ENCODE assay signal across 23 cellular contexts in genomic region chr1:77057994-77058585, GRCh38.
DNase-seq lines count a peak whose midpoint lies in the region; FAIRE-seq and TF ChIP-seq lines count a peak whose summit lies in the region.
"Had no signal": no experiment of that assay in that cellular context is flagged by ENCODE, and none has a peak within 500 bp of the region (broad histone marks: within the 10 kb centered on the region; RNA-seq: fewer than 3 reads in every experiment).

No MANE protein-coding gene starts in this region.

- 85 to 87% methylated on average over 4 to 7 of the region's 7 CpGs for WGBS in endodermal cell (ENCODE audit: insufficient coverage in 1 of 2, insufficient read length in 1 of 2), 2 experiments

- POLR2A ChIA-PET in MCF 10A (lab: Yijun Ruan, JAX) = no interaction called here

- H3K9ac ChIP-seq in endodermal cell (ENCODE audit: extremely low read depth, low read length, poor library complexity, severe bottlenecking) = no peak overlapping the region

- H3K36me3 Mint-ChIP-seq in endodermal cell (ENCODE audit: low read depth) = peaks cover 7% of the 10 kb centered on the region
- H3K36me3 Mint-ChIP-seq in MCF 10A (ENCODE audit: insufficient read depth, unreplicated experiment) = no peaks in the 10 kb centered on the region
- H3K36me3 Mint-ChIP-seq: CD4-positive, CD25-positive, alpha-beta regulatory T cell; T-cell had no signal

- H3K4me1 Mint-ChIP-seq in endodermal cell (peaks cover 4% of the 10 kb centered on the region), MCF 10A (ENCODE audit: insufficient read depth, unreplicated experiment) (peaks cover 21% of the 10 kb centered on the region)
- H3K4me1 Mint-ChIP-seq: CD4-positive, CD25-positive, alpha-beta regulatory T cell; T-cell had no signal

- peak; percentile 39 for DNase-seq in NCI-H510A treated with DMSO at 0.1 percent for 48 hours (lab: John Stamatoyannopoulos, UW)
- no peak for DNase-seq in NCI-H510A (lab: John Stamatoyannopoulos, UW)
- DNase-seq in NCI-H69 (lab: John Stamatoyannopoulos, UW) = peak; percentile 87
- peak; percentile 54 for DNase-seq in endodermal cell
- no peak for DNase-seq in activated CD4-positive, alpha-beta T cell treated with anti-CD3 and anti-CD28 coated beads for 4 hours
- DNase-seq in MCF 10A (ENCODE audit: unreplicated experiment) = no peak
- no peak for DNase-seq in D721Med (ENCODE audit: insufficient read length, low spot score)
- DNase-seq: CD4-positive, CD25-positive, alpha-beta regulatory T cell; COR-L47; DMS153; H7; HFFc6; Kasumi-1; MG63; NCI-H1092; NCI-H1436; NCI-H2029; NCI-H446 treated with DMSO at 0.1 percent for 48 hours; NCI-H82; SIG-M5; T-cell had no signal

- no peak for TF ChIP-seq CTCF in endodermal cell (conservative IDR thresholded peaks at IDR 0.05)
- TF ChIP-seq CTCF in MCF 10A (IDR thresholded peaks at IDR 0.05; ENCODE audit: unreplicated experiment) = no peak
- no peak for TF ChIP-seq CTCF in D721Med (IDR thresholded peaks at IDR 0.05; ENCODE audit: insufficient read depth, missing control alignments)

- no peak overlapping the region for H3K27ac Mint-ChIP-seq in endodermal cell
- H3K27ac Mint-ChIP-seq in MCF 10A (ENCODE audit: low read depth, unreplicated experiment) = no peak overlapping the region
- H3K27ac Mint-ChIP-seq: CD4-positive, CD25-positive, alpha-beta regulatory T cell; HFFc6; T-cell; T-helper 2 cell treated with Interferon-gamma antibody and Interleukin-4, amounts not matched to agents 5 μg/mL and 100 μg/mL, for 36 hours had no signal

- no peaks in the 10 kb centered on the region for H3K36me3 ChIP-seq in endodermal cell (ENCODE audit: control insufficient read depth, insufficient read depth, low read length)
- H3K36me3 ChIP-seq: MG63 had no signal

- H3K4me3 ChIP-seq in endodermal cell (ENCODE audit: low read length) = no peak overlapping the region
- H3K4me3 ChIP-seq: MG63 had no signal

- peaks cover 10% of the 10 kb centered on the region for H3K9me3 ChIP-seq in endodermal cell (ENCODE audit: control insufficient read depth, low read length)
- H3K9me3 ChIP-seq: MG63 had no signal

- FAIRE-seq in D721Med (lab: Jason Lieb, UNC) = no peak
- FAIRE-seq: GM12891 had no signal

- no peaks in the 10 kb centered on the region for H3K4me1 ChIP-seq in endodermal cell (ENCODE audit: control insufficient read depth, insufficient read depth, low read length)

- intact Hi-C loops in MCF 10A (cut with micrococcal nuclease) = no loop called here

- H3K27me3 ChIP-seq in endodermal cell (ENCODE audit: control insufficient read depth, insufficient read depth, low read length, poor library complexity, severe bottlenecking) = no peaks in the 10 kb centered on the region
- H3K27me3 ChIP-seq: MG63 had no signal

- H3K4me3 Mint-ChIP-seq in endodermal cell = no peak overlapping the region
- H3K4me3 Mint-ChIP-seq in MCF 10A (ENCODE audit: unreplicated experiment) = no peak overlapping the region
- H3K4me3 Mint-ChIP-seq: CD4-positive, CD25-positive, alpha-beta regulatory T cell; HFFc6; T-cell; T-helper 2 cell treated with Interferon-gamma antibody and Interleukin-4, amounts not matched to agents 5 μg/mL and 100 μg/mL, for 36 hours had no signal

- CTCF ChIA-PET in MCF 10A (lab: Yijun Ruan, JAX) = interaction anchor here (0.6 to 1.2 kb wide), 2 partner anchors 12 to 136 kb away, joined by 3 to 4 read pairs; no protein-coding TSS in a partner anchor

- H3K27me3 Mint-ChIP-seq in endodermal cell (ENCODE audit: insufficient read depth) = no peaks in the 10 kb centered on the region
- H3K27me3 Mint-ChIP-seq in MCF 10A (ENCODE audit: insufficient read depth, unreplicated experiment) = no peaks in the 10 kb centered on the region

- BruUV-seq in MCF 10A (replicated peaks; lab: Mats Ljungman, UMichigan) = no TSS peak

- H3K9me3 Mint-ChIP-seq in endodermal cell (peaks cover 4% of the 10 kb centered on the region), MCF 10A (ENCODE audit: unreplicated experiment) (no peaks in the 10 kb centered on the region)
- H3K9me3 Mint-ChIP-seq: HFFc6; T-cell; T-helper 2 cell treated with Interferon-gamma antibody and Interleukin-4, amounts not matched to agents 5 μg/mL and 100 μg/mL, for 36 hours had no signal

- H3K27ac ChIP-seq in endodermal cell (ENCODE audit: low read depth, low read length) = no peak overlapping the region

Comparison
In these comparisons a context has a peak if more than half of its experiments do, and no peak if none do; other contexts are left out.
1. DNase-seq: peak in NCI-H510A treated with DMSO at 0.1 percent for 48 hours (single experiment), NCI-H69 (single experiment) and endodermal cell (single experiment); none in NCI-H510A (single experiment), activated CD4-positive, alpha-beta T cell treated with anti-CD3 and anti-CD28 coated beads for 4 hours (0 of 2), MCF 10A (single experiment) and D721Med (single experiment).